ENCODE assay signal across 8 cellular contexts in genomic region chr22:37050913-37051628, GRCh38. TPM values are rescaled to one million over a fixed set of nuclear protein-coding genes. Genes with fewer than 3 reads are reported as not detected.
DNase-seq lines count a peak whose midpoint lies in the region; ATAC-seq and TF ChIP-seq lines count a peak whose summit lies in the region.

No MANE protein-coding gene starts in this region.

- H3K4me3 ChIP-seq in iPS-18a (ENCODE audit: low read length) = peak overlapping the region; percentile 77
- peak overlapping the region; percentile 66 to 87 (median 70) for H3K4me3 ChIP-seq in stomach

- intact Hi-C loops in stomach (cut with DNase I; ENCODE audit: low total_unique reads) = no loop called here

- no peak overlapping the region for H3K27ac Mint-ChIP-seq in T-helper 1 cell treated with Interleukin-12 subunit alpha and Interleukin-12 subunit beta and Interleukin-4 antibody, amounts not matched to agents 30 μg/mL and 1 μg/mL, for 36 hours
- no peak overlapping the region for H3K27ac Mint-ChIP-seq in activated CD8-positive, alpha-beta T cell treated with anti-CD3 and anti-CD28 coated beads, Interleukin-2, amount 10 ng/mL, durations not matched to agents 7 days and 5 days

- no peaks in the 10 kb centered on the region for H3K27me3 Mint-ChIP-seq in T-helper 1 cell treated with Interleukin-12 subunit alpha and Interleukin-12 subunit beta and Interleukin-4 antibody, amounts not matched to agents 30 μg/mL and 1 μg/mL, for 36 hours (ENCODE audit: low read depth)
- H3K27me3 Mint-ChIP-seq in activated CD8-positive, alpha-beta T cell treated with anti-CD3 and anti-CD28 coated beads, Interleukin-2, amount 10 ng/mL, durations not matched to agents 7 days and 5 days (ENCODE audit: low read depth) = no peaks in the 10 kb centered on the region

- H3K27me3 ChIP-seq in iPS-18a (ENCODE audit: control insufficient read depth, insufficient read depth, low read length) (peaks cover 5% of the 10 kb centered on the region), stomach (peaks cover 0 to 13% (median 0%) of the 10 kb centered on the region in 3 donors)

- H3K4me1 ChIP-seq in iPS-18a (ENCODE audit: control insufficient read depth, low read depth, low read length) = no peaks in the 10 kb centered on the region
- H3K4me1 ChIP-seq in stomach = peaks cover 23 to 37% (median 25%) of the 10 kb centered on the region in 4 donors

- 25 to 36% (median 29%) methylated on average over 12 to 22 of the region's 22 CpGs for WGBS in stomach, 5 donors

- no peak for TF ChIP-seq POLR2A in stomach (IDR thresholded peaks at IDR 0.05)

- POLR2A ChIA-PET in activated CD8-positive, alpha-beta T cell treated with anti-CD3 and anti-CD28 coated beads, Interleukin-2, amount 10 ng/mL, durations not matched to agents 7 days and 5 days (lab: Charles Lee) = interaction anchor here (0.5 to 1.2 kb wide), 2 partner anchors 99 to 275 kb away, joined by 3 read pairs; partner anchors contain the start of genes IFT27 and IL2RB

- H3K9me3 ChIP-seq in iPS-18a (ENCODE audit: control insufficient read depth, low read depth, low read length) (no peaks in the 10 kb centered on the region), stomach (no peaks in the 10 kb centered on the region)

- no peak for ATAC-seq in activated CD8-positive, alpha-beta T cell treated with anti-CD3 and anti-CD28 coated beads, Interleukin-2, amount 10 ng/mL, durations not matched to agents 7 days and 5 days
- no peak for ATAC-seq in GM19328 (IDR thresholded peaks at IDR 0.05; ENCODE audit: unreplicated experiment)

- DNase-seq in T-helper 1 cell (no peak), stomach (no peak), HCEC 1CT (no peak)
- DNase-seq in activated CD8-positive, alpha-beta T cell treated with anti-CD3 and anti-CD28 coated beads, Interleukin-2, amount 10 ng/mL, durations not matched to agents 7 days and 5 days = no peak
- DNase-seq in stimulated activated CD4-positive, alpha-beta T cell treated with anti-CD3 and anti-CD28 coated beads, Interleukin-4, amount 100 ng/mL, for 24 hours = no peak

- CTCF ChIA-PET in activated CD8-positive, alpha-beta T cell treated with anti-CD3 and anti-CD28 coated beads, Interleukin-2, amount 10 ng/mL, durations not matched to agents 7 days and 5 days (lab: Charles Lee) = interaction anchor here (0.8 to 2.4 kb wide), 6 partner anchors 10 to 148 kb away, joined by 3 to 10 read pairs (median 6); no protein-coding TSS in a partner anchor

- H3K4me1 Mint-ChIP-seq in T-helper 1 cell treated with Interleukin-12 subunit alpha and Interleukin-12 subunit beta and Interleukin-4 antibody, amounts not matched to agents 30 μg/mL and 1 μg/mL, for 36 hours (ENCODE audit: low read depth) = peaks cover 6% of the 10 kb centered on the region
- peaks cover 21% of the 10 kb centered on the region for H3K4me1 Mint-ChIP-seq in activated CD8-positive, alpha-beta T cell treated with anti-CD3 and anti-CD28 coated beads, Interleukin-2, amount 10 ng/mL, durations not matched to agents 7 days and 5 days (ENCODE audit: low read depth)

- H3K36me3 Mint-ChIP-seq in T-helper 1 cell treated with Interleukin-12 subunit alpha and Interleukin-12 subunit beta and Interleukin-4 antibody, amounts not matched to agents 30 μg/mL and 1 μg/mL, for 36 hours (ENCODE audit: low read depth) = peaks cover 5% of the 10 kb centered on the region
- H3K36me3 Mint-ChIP-seq in activated CD8-positive, alpha-beta T cell treated with anti-CD3 and anti-CD28 coated beads, Interleukin-2, amount 10 ng/mL, durations not matched to agents 7 days and 5 days (ENCODE audit: low read depth) = peaks cover 5% of the 10 kb centered on the region

- H3K27ac ChIP-seq in iPS-18a (ENCODE audit: low read length) = no peak overlapping the region
- peak overlapping the region in 2 of 5 donors; percentile 36 to 44 for H3K27ac ChIP-seq in stomach

- no peak for TF ChIP-seq EP300 in stomach (IDR thresholded peaks at IDR 0.05)

- peak overlapping the region; percentile 65 for H3K4me3 Mint-ChIP-seq in T-helper 1 cell treated with Interleukin-12 subunit alpha and Interleukin-12 subunit beta and Interleukin-4 antibody, amounts not matched to agents 30 μg/mL and 1 μg/mL, for 36 hours
- H3K4me3 Mint-ChIP-seq in activated CD8-positive, alpha-beta T cell treated with anti-CD3 and anti-CD28 coated beads, Interleukin-2, amount 10 ng/mL, durations not matched to agents 7 days and 5 days = peak overlapping the region; percentile 76

- H3K36me3 ChIP-seq in iPS-18a (ENCODE audit: control insufficient read depth, low read depth, low read length) (no peaks in the 10 kb centered on the region), stomach (peaks cover 0 to 26% (median 16%) of the 10 kb centered on the region in 4 donors)

- TF ChIP-seq CTCF in stomach (IDR thresholded peaks at IDR 0.05) = no peak

- H3K9ac ChIP-seq in iPS-18a (ENCODE audit: low read length) = peak overlapping the region; percentile 38

- no peaks in the 10 kb centered on the region for H3K9me3 Mint-ChIP-seq in T-helper 1 cell treated with Interleukin-12 subunit alpha and Interleukin-12 subunit beta and Interleukin-4 antibody, amounts not matched to agents 30 μg/mL and 1 μg/mL, for 36 hours
- no peaks in the 10 kb centered on the region for H3K9me3 Mint-ChIP-seq in activated CD8-positive, alpha-beta T cell treated with anti-CD3 and anti-CD28 coated beads, Interleukin-2, amount 10 ng/mL, durations not matched to agents 7 days and 5 days (ENCODE audit: insufficient read depth)

RNA-seq across cellular contexts. Expression of gene KCTD17, which starts 0.5 kb away (rescaled TPM):
- total RNA-seq in activated CD8-positive, alpha-beta T cell treated with anti-CD3 and anti-CD28 coated beads, Interleukin-2, amount 10 ng/mL, durations not matched to agents 7 days and 5 days = 10 to 100 TPM; 34.3 to 35.9 TPM
- 10 to 100 TPM in 2 of 5 donors, 1 to 10 TPM in 3; 1.8 to 82.8 (median 5.9) TPM for total RNA-seq in stomach
- 10 to 100 TPM in 2 of 3 donors, 1 to 10 TPM in 1; 6.3 to 17.6 (median 12.1) TPM for polyA plus RNA-seq in stomach

RNA-seq across cellular contexts. Expression of gene MPST, which starts 31.5 kb away (rescaled TPM):
- 10 to 100 TPM; 28.5 to 33.6 TPM for total RNA-seq in activated CD8-positive, alpha-beta T cell treated with anti-CD3 and anti-CD28 coated beads, Interleukin-2, amount 10 ng/mL, durations not matched to agents 7 days and 5 days
- 1,000 to 10,000 TPM in 1 of 5 donors, 100 to 1,000 TPM in 2, 10 to 100 TPM in 2; 48.3 to 1,943 (median 152) TPM for total RNA-seq in stomach
- 100 to 1,000 TPM; 123 to 178 (median 172) TPM for polyA plus RNA-seq in stomach

RNA-seq across cellular contexts. Expression of gene TST, which starts 31.8 kb away (rescaled TPM):
- total RNA-seq in activated CD8-positive, alpha-beta T cell treated with anti-CD3 and anti-CD28 coated beads, Interleukin-2, amount 10 ng/mL, durations not matched to agents 7 days and 5 days = 1 to 10 TPM; 8.3 to 9.4 TPM
- 100 to 1,000 TPM in 1 of 5 donors, 10 to 100 TPM in 4; 51.8 to 709 (median 91.4) TPM for total RNA-seq in stomach
- polyA plus RNA-seq in stomach = 100 to 1,000 TPM in 2 of 3 donors, 10 to 100 TPM in 1; 87.1 to 377 (median 103) TPM

RNA-seq across cellular contexts. Expression of gene TMPRSS6, which starts 58.4 kb away (rescaled TPM):
- total RNA-seq in activated CD8-positive, alpha-beta T cell treated with anti-CD3 and anti-CD28 coated beads, Interleukin-2, amount 10 ng/mL, durations not matched to agents 7 days and 5 days = 1 to 10 TPM; 1.1 TPM
- 1 to 10 TPM in 1 of 5 donors, not detected in 4; 1.5 TPM for total RNA-seq in stomach
- under 1 TPM; 0.25 to 0.62 (median 0.31) TPM for polyA plus RNA-seq in stomach

Comparison
In these comparisons a context has a peak if more than half of its experiments do, and no peak if none do; other contexts are left out.
1. RNA of gene TST, which starts 31.8 kb away (total RNA-seq): 51.8 to 709 TPM in stomach; 8.3 to 9.4 TPM in activated CD8-positive, alpha-beta T cell treated with anti-CD3 and anti-CD28 coated beads, Interleukin-2, amount 10 ng/mL, durations not matched to agents 7 days and 5 days; every median in the first group is over 4 times any median in the second.